In genomic region chr12:79300199-79300568, GRCh38 we compare ENCODE assay signal across 1 cellular context.
TF ChIP-seq lines count a peak whose summit lies in the region.

No MANE protein-coding gene starts in this region.

TF ChIP-seq in HepG2, 621 proteins besides CTCF, POLR2A, EP300 and RAD21 (continued from another document):
- TF ChIP-seq, protein P1, sequence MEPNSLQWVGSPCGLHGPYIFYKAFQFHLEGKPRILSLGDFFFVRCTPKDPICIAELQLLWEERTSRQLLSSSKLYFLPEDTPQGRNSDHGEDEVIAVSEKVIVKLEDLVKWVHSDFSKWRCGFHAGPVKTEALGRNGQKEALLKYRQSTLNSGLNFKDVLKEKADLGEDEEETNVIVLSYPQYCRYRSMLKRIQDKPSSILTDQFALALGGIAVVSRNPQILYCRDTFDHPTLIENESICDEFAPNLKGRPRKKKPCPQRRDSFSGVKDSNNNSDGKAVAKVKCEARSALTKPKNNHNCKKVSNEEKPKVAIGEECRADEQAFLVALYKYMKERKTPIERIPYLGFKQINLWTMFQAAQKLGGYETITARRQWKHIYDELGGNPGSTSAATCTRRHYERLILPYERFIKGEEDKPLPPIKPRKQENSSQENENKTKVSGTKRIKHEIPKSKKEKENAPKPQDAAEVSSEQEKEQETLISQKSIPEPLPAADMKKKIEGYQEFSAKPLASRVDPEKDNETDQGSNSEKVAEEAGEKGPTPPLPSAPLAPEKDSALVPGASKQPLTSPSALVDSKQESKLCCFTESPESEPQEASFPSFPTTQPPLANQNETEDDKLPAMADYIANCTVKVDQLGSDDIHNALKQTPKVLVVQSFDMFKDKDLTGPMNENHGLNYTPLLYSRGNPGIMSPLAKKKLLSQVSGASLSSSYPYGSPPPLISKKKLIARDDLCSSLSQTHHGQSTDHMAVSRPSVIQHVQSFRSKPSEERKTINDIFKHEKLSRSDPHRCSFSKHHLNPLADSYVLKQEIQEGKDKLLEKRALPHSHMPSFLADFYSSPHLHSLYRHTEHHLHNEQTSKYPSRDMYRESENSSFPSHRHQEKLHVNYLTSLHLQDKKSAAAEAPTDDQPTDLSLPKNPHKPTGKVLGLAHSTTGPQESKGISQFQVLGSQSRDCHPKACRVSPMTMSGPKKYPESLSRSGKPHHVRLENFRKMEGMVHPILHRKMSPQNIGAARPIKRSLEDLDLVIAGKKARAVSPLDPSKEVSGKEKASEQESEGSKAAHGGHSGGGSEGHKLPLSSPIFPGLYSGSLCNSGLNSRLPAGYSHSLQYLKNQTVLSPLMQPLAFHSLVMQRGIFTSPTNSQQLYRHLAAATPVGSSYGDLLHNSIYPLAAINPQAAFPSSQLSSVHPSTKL (CRISPR knock-in tag; IDR thresholded peaks at IDR 0.05) = 0 out of 2 replicates have a peak, but pooled peaks have one; percentile 38
- TF ChIP-seq CREB1 (IDR thresholded peaks at IDR 0.05) = 0 out of 2 replicates have a peak, but pooled peaks have one; percentile 24
- peak; percentile 46 for TF ChIP-seq CREB1 (CRISPR knock-in tag; IDR thresholded peaks at IDR 0.05)
- TF ChIP-seq FOSL2 (CRISPR knock-in tag; IDR thresholded peaks at IDR 0.05) = peak; percentile 61
- TF ChIP-seq FOXP1 (IDR thresholded peaks at IDR 0.05) = no peak
- 0 out of 2 replicates have a peak, but pooled peaks have one; percentile 11 for TF ChIP-seq FOXP1 (CRISPR knock-in tag; IDR thresholded peaks at IDR 0.05)
- TF ChIP-seq SOX6 (IDR thresholded peaks at IDR 0.05) = no peak
- 0 out of 2 replicates have a peak, but pooled peaks have one; percentile 14 for TF ChIP-seq SOX6 (CRISPR knock-in tag; IDR thresholded peaks at IDR 0.05)
- TF ChIP-seq POGZ (CRISPR knock-in tag; IDR thresholded peaks at IDR 0.05) = 0 out of 2 replicates have a peak, but pooled peaks have one; percentile 12
- TF ChIP-seq CEBPG (CRISPR knock-in tag; IDR thresholded peaks at IDR 0.05) = peak; percentile 84
- TF ChIP-seq ZNF619 (CRISPR knock-in tag; IDR thresholded peaks at IDR 0.05) = no peak
- TF ChIP-seq RARA (CRISPR knock-in tag; IDR thresholded peaks at IDR 0.05) = 0 out of 2 replicates have a peak, but pooled peaks have one; percentile 26
- TF ChIP-seq ATF4 (CRISPR knock-in tag; IDR thresholded peaks at IDR 0.05) = peak in 1 of 2 experiments; percentile 52; a peak in 1 of 4 replicates
TF ChIP-seq in HepG2: peak in this region for 13.
